Comparison of ENCODE assay signal across 8 cellular contexts in genomic region chr11:125141686-125142535, GRCh38. TPM values are rescaled to one million over a fixed set of nuclear protein-coding genes. Genes with fewer than 3 reads are reported as not detected.
DNase-seq lines count a peak whose midpoint lies in the region; ATAC-seq and TF ChIP-seq lines count a peak whose summit lies in the region.

No MANE protein-coding gene starts in this region.

- H2AFZ ChIP-seq in DND-41 (ENCODE audit: low read depth, low read length), result peak overlapping the region; percentile 45; the same call in 1 of the 2 replicates
- H2AFZ ChIP-seq in GM23248, result 0 out of 2 replicates have a peak overlapping the region, but pooled peaks have one; percentile 38
- no peak overlapping the region for H2AFZ ChIP-seq in neural cell (ENCODE audit: low read depth, low read length)

- no peaks in the 10 kb centered on the region for H3K9me2 ChIP-seq in GM23248 (ENCODE audit: insufficient read depth)
- H3K9me2 ChIP-seq in neural cell (ENCODE audit: insufficient read depth, low read length), result no peaks in the 10 kb centered on the region

- ATAC-seq in DND-41 (ENCODE audit: insufficient read depth, low read depth) (peak; percentile 97), HG03039 (IDR thresholded peaks at IDR 0.05; ENCODE audit: unreplicated experiment) (no peak)
- ATAC-seq in activated CD8-positive, alpha-beta memory T cell treated with anti-CD3 and anti-CD28 coated beads, Interleukin-2, amount 10 ng/mL, durations not matched to agents 7 days and 5 days, result peak; percentile 89

- H3K27ac Mint-ChIP-seq in activated CD8-positive, alpha-beta memory T cell treated with anti-CD3 and anti-CD28 coated beads, Interleukin-2, amount 10 ng/mL, durations not matched to agents 7 days and 5 days, result no peak overlapping the region

- H4K20me1 ChIP-seq in DND-41 (ENCODE audit: insufficient read depth, low read length) (no peaks in the 10 kb centered on the region; the same call in none of the 2 replicates), GM23248 (ENCODE audit: insufficient read depth) (no peaks in the 10 kb centered on the region), neural cell (ENCODE audit: insufficient read depth) (no peaks in the 10 kb centered on the region)

- H3K27me3 Mint-ChIP-seq in activated CD8-positive, alpha-beta memory T cell treated with anti-CD3 and anti-CD28 coated beads, Interleukin-2, amount 10 ng/mL, durations not matched to agents 7 days and 5 days, result peaks cover 28% of the 10 kb centered on the region

- no peaks in the 10 kb centered on the region for H3K79me2 ChIP-seq in DND-41 (ENCODE audit: insufficient read depth, low read length)
- no peaks in the 10 kb centered on the region for H3K79me2 ChIP-seq in GM23248 (ENCODE audit: insufficient read depth)
- H3K79me2 ChIP-seq in neural cell (replicated peaks; ENCODE audit: insufficient read depth, low read length), result no peaks in the 10 kb centered on the region

- no peak for TF ChIP-seq EP300 in neural cell (conservative IDR thresholded peaks at IDR 0.05; ENCODE audit: poor library complexity, severe bottlenecking)
- TF ChIP-seq EP300 in transverse colon (IDR thresholded peaks at IDR 0.05; ENCODE audit: low read depth), result no peak

- H3K4me1 ChIP-seq in DND-41 (ENCODE audit: insufficient read depth, low read length) (0 out of 2 replicates have a peak, but pooled peaks cover 5% of the 10 kb centered on the region), GM23248 (ENCODE audit: insufficient read depth) (no peaks in the 10 kb centered on the region), esophagus squamous epithelium (peaks cover 0 to 7% (median 6%) of the 10 kb centered on the region in 3 donors), transverse colon (peaks cover 0 to 4% (median 0%) of the 10 kb centered on the region in 4 donors)

- H3K4me2 ChIP-seq in DND-41 (ENCODE audit: insufficient read depth, low read length), result no peak overlapping the region
- no peak overlapping the region for H3K4me2 ChIP-seq in GM23248 (ENCODE audit: unreplicated experiment)
- no peak overlapping the region for H3K4me2 ChIP-seq in neural cell (ENCODE audit: low read length)

- H3F3A ChIP-seq in GM23248 (ENCODE audit: insufficient read depth) (no peaks in the 10 kb centered on the region), neural cell (ENCODE audit: insufficient read depth, low read length, poor library complexity, severe bottlenecking) (no peaks in the 10 kb centered on the region)

- peaks cover 16% of the 10 kb centered on the region for H3K27me3 ChIP-seq in DND-41 (ENCODE audit: insufficient read depth, low read length, poor library complexity)
- no peaks in the 10 kb centered on the region; the same call in 1 of the 2 replicates for H3K27me3 ChIP-seq in GM23248 (replicated peaks; ENCODE audit: insufficient read depth)
- peaks cover 0 to 51% (median 0%) of the 10 kb centered on the region in 4 donors for H3K27me3 ChIP-seq in esophagus squamous epithelium
- H3K27me3 ChIP-seq in neural cell (ENCODE audit: insufficient read depth, low read depth, low read length), result no peaks in the 10 kb centered on the region
- H3K27me3 ChIP-seq in transverse colon, result peaks cover 28% of the 10 kb centered on the region

- H3K9me3 ChIP-seq in DND-41 (ENCODE audit: insufficient read depth, low read length, severe bottlenecking) (no peaks in the 10 kb centered on the region), GM23248 (ENCODE audit: low read depth) (no peaks in the 10 kb centered on the region), esophagus squamous epithelium (no peaks in the 10 kb centered on the region), neural cell (ENCODE audit: low read length) (no peaks in the 10 kb centered on the region), transverse colon (no peaks in the 10 kb centered on the region)

- H3K36me3 ChIP-seq in DND-41 (ENCODE audit: insufficient read depth, low read length) (no peaks in the 10 kb centered on the region), GM23248 (ENCODE audit: low read depth) (no peaks in the 10 kb centered on the region), esophagus squamous epithelium (no peaks in the 10 kb centered on the region), neural cell (ENCODE audit: insufficient read depth, low read length) (no peaks in the 10 kb centered on the region), transverse colon (no peaks in the 10 kb centered on the region)

- H3K27ac ChIP-seq in DND-41 (ENCODE audit: low read length) (no peak overlapping the region), GM23248 (no peak overlapping the region), esophagus squamous epithelium (no peak overlapping the region), neural cell (ENCODE audit: low read length) (no peak overlapping the region), transverse colon (no peak overlapping the region)

- H3K4me1 Mint-ChIP-seq in activated CD8-positive, alpha-beta memory T cell treated with anti-CD3 and anti-CD28 coated beads, Interleukin-2, amount 10 ng/mL, durations not matched to agents 7 days and 5 days, result no peaks in the 10 kb centered on the region

- H3K9ac ChIP-seq in DND-41 (ENCODE audit: low read depth, low read length), result no peak overlapping the region
- no peak overlapping the region for H3K9ac ChIP-seq in GM23248
- no peak overlapping the region for H3K9ac ChIP-seq in neural cell (ENCODE audit: low read length)

- TF ChIP-seq RAD21 in neural cell (conservative IDR thresholded peaks at IDR 0.05), result peak; percentile 41

- H3K4me3 ChIP-seq in DND-41 (ENCODE audit: low read depth in 1 of 2, low read length in 2 of 2) (no peak overlapping the region), GM23248 (no peak overlapping the region), esophagus squamous epithelium (no peak overlapping the region), neural cell (ENCODE audit: low read length) (no peak overlapping the region), transverse colon (no peak overlapping the region)

- peak; percentile 93 for TF ChIP-seq CTCF in DND-41 (IDR thresholded peaks at IDR 0.05; ENCODE audit: borderline replicate concordance, extremely low read depth, low read length, poor library complexity, severe bottlenecking)
- peak; percentile 91 to 98 (median 92) for TF ChIP-seq CTCF in esophagus squamous epithelium (IDR thresholded peaks at IDR 0.05)
- TF ChIP-seq CTCF in neural cell (IDR thresholded peaks at IDR 0.05; ENCODE audit: poor library complexity, severe bottlenecking), result peak; percentile 61
- peak; percentile 87 to 98 (median 96) for TF ChIP-seq CTCF in transverse colon (IDR thresholded peaks at IDR 0.05)

- CTCF ChIA-PET in activated CD8-positive, alpha-beta memory T cell treated with anti-CD3 and anti-CD28 coated beads, Interleukin-2, amount 10 ng/mL, durations not matched to agents 7 days and 5 days (lab: Charles Lee), result interaction anchor here (0.7 to 5.3 kb wide), 31 partner anchors 9 to 305 kb away, joined by 3 to 32 read pairs (median 4); partner anchors contain the start of genes HEPACAM, SLC37A2 and TMEM218

- WGBS in GM23248 (ENCODE audit: low coverage in 1 of 2, low lambda C conversion rate in 2 of 2, missing lambda C conversion rate in 2 of 2), 2 experiments, result 34 to 36% methylated on average over 18 of the region's 18 CpGs
- 21 to 47% methylated on average over 13 to 15 of the region's 18 CpGs for WGBS in esophagus squamous epithelium, 2 donors
- WGBS in transverse colon (ENCODE audit: low coverage in 1 of 2), 2 donors, result 40 to 69% methylated on average over 3 to 18 of the region's 18 CpGs

- TF ChIP-seq POLR2A in esophagus squamous epithelium (IDR thresholded peaks at IDR 0.05), result no peak
- no peak for TF ChIP-seq POLR2A in transverse colon (IDR thresholded peaks at IDR 0.05)

- H3K36me3 Mint-ChIP-seq in activated CD8-positive, alpha-beta memory T cell treated with anti-CD3 and anti-CD28 coated beads, Interleukin-2, amount 10 ng/mL, durations not matched to agents 7 days and 5 days, result no peaks in the 10 kb centered on the region

- intact Hi-C loops in esophagus squamous epithelium (cut with DNase I), result loop anchor here (5.0 kb wide), 1 partner anchor 180 kb away; no protein-coding TSS in a partner anchor
- intact Hi-C loops in transverse colon (cut with DNase I; ENCODE audit: low total_unique reads), result no loop called here

- peak; percentile 64 for DNase-seq in DND-41
- DNase-seq in GM23248, result peak; percentile 51
- peak; percentile 29 for DNase-seq in NCI-H1092 treated with DMSO at 0.1 percent for 48 hours (lab: John Stamatoyannopoulos, UW)
- DNase-seq in activated CD8-positive, alpha-beta memory T cell treated with anti-CD3 and anti-CD28 coated beads, Interleukin-2, amount 10 ng/mL, durations not matched to agents 7 days and 5 days, result peak; percentile 59
- DNase-seq in esophagus squamous epithelium (lab: John Stamatoyannopoulos, UW), result no peak
- peak; percentile 30 for DNase-seq in transverse colon

- in situ Hi-C loops in GM23248 (cut with MboI) (loop anchor here (10.0 kb wide), 1 partner anchor 167 kb away; no protein-coding TSS in a partner anchor), transverse colon (cut with MboI; ENCODE audit: low pct_ligation_motif_present in 1 of 4, low pct_unique_long_range_greater_than_20kb in 1 of 4, low sequenced_read_pairs in 3 of 4) (loop anchor here in 2 of 4 donors (10.0 to 25.0 kb wide), 2 partner anchors 57 to 180 kb away; partner anchors contain the start of gene CCDC15 (in 1 of the 2))

- no peak overlapping the region for H3K4me3 Mint-ChIP-seq in activated CD8-positive, alpha-beta memory T cell treated with anti-CD3 and anti-CD28 coated beads, Interleukin-2, amount 10 ng/mL, durations not matched to agents 7 days and 5 days

- no peaks in the 10 kb centered on the region for H3K9me3 Mint-ChIP-seq in activated CD8-positive, alpha-beta memory T cell treated with anti-CD3 and anti-CD28 coated beads, Interleukin-2, amount 10 ng/mL, durations not matched to agents 7 days and 5 days (ENCODE audit: low read depth)

TF ChIP-seq in neural cell, 6 proteins besides CTCF, POLR2A, EP300 and RAD21 (continues in another document):
- TF ChIP-seq SMC3 (conservative IDR thresholded peaks at IDR 0.05; ENCODE audit: poor library complexity), result peak; percentile 47

RNA-seq across cellular contexts. Expression of gene PKNOX2, which starts 22.6 kb away (rescaled TPM):
- 0.51 and 0.76 TPM in 2 replicates for total RNA-seq in GM23248 (2014; rRNA removed; shearing (Covaris generic))
- 0.08 and 0.21 TPM in 2 replicates for polyA plus RNA-seq in GM23248 (2016; fragmentation: Nextera tagmentation; extraction: Ambion mirVana)
- total RNA-seq in activated CD8-positive, alpha-beta memory T cell treated with anti-CD3 and anti-CD28 coated beads, Interleukin-2, amount 10 ng/mL, durations not matched to agents 7 days and 5 days, result not detected
- total RNA-seq in esophagus squamous epithelium, result 1 to 10 TPM in 2 of 4 donors, under 1 TPM in 1, not detected in 1; 0.40 to 5.9 (median 1.1) TPM
- polyA plus RNA-seq in neural cell, result 0.99 and 1.2 TPM in 2 replicates
- 4.7 and 7.8 TPM in 2 replicates for polyA minus RNA-seq in neural cell
- total RNA-seq in transverse colon, result 1 to 10 TPM in 1 of 4 donors, under 1 TPM in 2, not detected in 1; 0.27 to 4.8 (median 0.75) TPM

RNA-seq across cellular contexts. Expression of gene TMEM218, which starts 30.5 kb away (rescaled TPM):
- total RNA-seq in GM23248 (2014; rRNA removed; shearing (Covaris generic)), result 31.9 and 44.9 TPM in 2 replicates
- polyA plus RNA-seq in GM23248 (2016; fragmentation: Nextera tagmentation; extraction: Ambion mirVana) (30.1 and 32.8 TPM in 2 replicates), neural cell (70.0 and 86.6 TPM in 2 replicates)
- total RNA-seq in activated CD8-positive, alpha-beta memory T cell treated with anti-CD3 and anti-CD28 coated beads, Interleukin-2, amount 10 ng/mL, durations not matched to agents 7 days and 5 days, result 10 to 100 TPM; 14.1 to 16.1 TPM
- total RNA-seq in esophagus squamous epithelium (10 to 100 TPM in 3 of 4 donors, 1 to 10 TPM in 1; 7.5 to 17.3 (median 13.9) TPM), transverse colon (10 to 100 TPM in 2 of 4 donors, 1 to 10 TPM in 2; 2.6 to 18.2 (median 10.6) TPM)
- polyA minus RNA-seq in neural cell, result 23.1 and 30.6 TPM in 2 replicates
